Comparison of ENCODE assay signal across 14 cellular contexts in genomic region chr5:172952034-172952511, GRCh38. TPM values are rescaled to one million over a fixed set of nuclear protein-coding genes. Genes with fewer than 3 reads are reported as not detected.
DNase-seq lines count a peak whose midpoint lies in the region; ATAC-seq and TF ChIP-seq lines count a peak whose summit lies in the region.
"Had no signal": no experiment of that assay in that cellular context is flagged by ENCODE, and none has a peak within 500 bp of the region (broad histone marks: within the 10 kb centered on the region; RNA-seq: fewer than 3 reads in every experiment).

No MANE protein-coding gene starts in this region.

- peak; percentile 73 for DNase-seq in GM23248
- peak; percentile 63 for DNase-seq in hepatic stellate cell (ENCODE audit: low spot score)
- no peak for DNase-seq in upper lobe of right lung
- DNase-seq in NCI-H526 treated with DMSO at 0.1 percent for 48 hours (lab: John Stamatoyannopoulos, UW): no peak
- DNase-seq: activated CD4-positive, alpha-beta T cell treated with anti-CD3 and anti-CD28 coated beads for 1 hour; central memory CD4-positive, alpha-beta T cell; kidney glomerular epithelial cell; NCI-H1436 had no signal

- H3K9me3 ChIP-seq in GM23248 (ENCODE audit: low read depth) (no peaks in the 10 kb centered on the region), upper lobe of right lung (no peaks in the 10 kb centered on the region)
- H3K9me3 ChIP-seq: heart left ventricle had no signal

- H3K4me3 ChIP-seq in GM23248: no peak overlapping the region
- no peak overlapping the region for H3K4me3 ChIP-seq in upper lobe of right lung
- H3K4me3 ChIP-seq: heart left ventricle had no signal

- no peak for TF ChIP-seq CTCF in upper lobe of right lung (IDR thresholded peaks at IDR 0.05)

- no peaks in the 10 kb centered on the region for H4K20me1 ChIP-seq in GM23248 (ENCODE audit: insufficient read depth)

- H3K36me3 ChIP-seq in GM23248 (ENCODE audit: low read depth): no peaks in the 10 kb centered on the region
- H3K36me3 ChIP-seq in upper lobe of right lung: peaks cover 37% of the 10 kb centered on the region

- H3K27me3 ChIP-seq in GM23248 (replicated peaks; ENCODE audit: insufficient read depth): no peaks in the 10 kb centered on the region
- H3K27me3 ChIP-seq in upper lobe of right lung: no peaks in the 10 kb centered on the region
- H3K27me3 ChIP-seq: heart left ventricle had no signal

- H3K9ac ChIP-seq in GM23248: peak overlapping the region; percentile 58

- intact Hi-C loops in upper lobe of right lung (cut with DNase I): no loop called here

- H3K27ac ChIP-seq in GM23248: peak overlapping the region; percentile 99
- no peak overlapping the region for H3K27ac ChIP-seq in upper lobe of right lung

- peaks cover 60% of the 10 kb centered on the region for H3F3A ChIP-seq in GM23248 (ENCODE audit: insufficient read depth)

- 0 out of 2 replicates have a peak, but pooled peaks cover 7% of the 10 kb centered on the region for H3K79me2 ChIP-seq in GM23248 (ENCODE audit: insufficient read depth)

- no peaks in the 10 kb centered on the region for H3K9me2 ChIP-seq in GM23248 (ENCODE audit: insufficient read depth)

- in situ Hi-C loops in GM23248 (cut with MboI): no loop called here

- H3K4me1 ChIP-seq in GM23248 (ENCODE audit: insufficient read depth) (peaks cover 49% of the 10 kb centered on the region), upper lobe of right lung (no peaks in the 10 kb centered on the region)

- 23 to 27% methylated on average over 4 of the region's 4 CpGs for WGBS in GM23248 (ENCODE audit: low coverage in 1 of 2, low lambda C conversion rate in 2 of 2, missing lambda C conversion rate in 2 of 2), 2 experiments

- H3K4me2 ChIP-seq in GM23248 (ENCODE audit: unreplicated experiment): peak overlapping the region; percentile 22

- ATAC-seq in SK-N-SH treated with all-trans-retinoic acid at 6 μM for 48 hours (peak; percentile 70), upper lobe of right lung (peak; percentile 26), HG03378 (IDR thresholded peaks at IDR 0.05; ENCODE audit: unreplicated experiment) (no peak), GM21723 (IDR thresholded peaks at IDR 0.05; ENCODE audit: unreplicated experiment) (no peak)
- ATAC-seq: activated naive CD4-positive, alpha-beta T cell treated with anti-CD3 and anti-CD28 coated beads, Interleukin-2, amount 50 U/mL, for 72 hours; Panc1 had no signal

- H2AFZ ChIP-seq in GM23248: no peak overlapping the region

TF ChIP-seq in SK-N-SH treated with all-trans-retinoic acid at 6 μM for 48 hours, 23 proteins besides CTCF, POLR2A, EP300 and RAD21:
- TF ChIP-seq ZNF8 (CRISPR knock-in tag; IDR thresholded peaks at IDR 0.05) (no peak), CREB5 (CRISPR knock-in tag; IDR thresholded peaks at IDR 0.05; ENCODE audit: low read depth) (no peak), POU6F1 (CRISPR knock-in tag; IDR thresholded peaks at IDR 0.05; ENCODE audit: borderline replicate concordance, low read depth) (no peak), ISL1 (CRISPR knock-in tag; IDR thresholded peaks at IDR 0.05) (peak; percentile 41), CSRNP3 (CRISPR knock-in tag; IDR thresholded peaks at IDR 0.05) (no peak), SNAI2 (CRISPR knock-in tag; IDR thresholded peaks at IDR 0.05) (no peak), RARB (CRISPR knock-in tag; IDR thresholded peaks at IDR 0.05) (no peak), ZFP3 (CRISPR knock-in tag; IDR thresholded peaks at IDR 0.05) (peak; percentile 44; the same call in 1 of the 2 replicates), ARNTL (CRISPR knock-in tag; IDR thresholded peaks at IDR 0.05; ENCODE audit: borderline replicate concordance, low read depth) (no peak), ESRRG (CRISPR knock-in tag; IDR thresholded peaks at IDR 0.05) (no peak), ZFP30 (CRISPR knock-in tag; IDR thresholded peaks at IDR 0.05) (no peak)

RNA-seq across cellular contexts. Expression of gene RPL26L1, which starts 7.2 kb away (rescaled TPM):
- total RNA-seq in GM23248 (2014; rRNA removed; shearing (Covaris generic)): 24.3 and 30.7 TPM in 2 replicates
- polyA plus RNA-seq in GM23248 (2016; fragmentation: Nextera tagmentation; extraction: Ambion mirVana): 102 and 104 TPM in 2 replicates
- total RNA-seq in upper lobe of right lung: 26.4 TPM

RNA-seq across cellular contexts. Expression of gene ATP6V0E1, which starts 31.5 kb away (rescaled TPM):
- 175 and 204 TPM in 2 replicates for total RNA-seq in GM23248 (2014; rRNA removed; shearing (Covaris generic))
- polyA plus RNA-seq in GM23248 (2016; fragmentation: Nextera tagmentation; extraction: Ambion mirVana): 675 and 702 TPM in 2 replicates
- total RNA-seq in upper lobe of right lung: 326 TPM

Comparison
In these comparisons a context has a peak if more than half of its experiments do, and no peak if none do; other contexts are left out.
1. DNase-seq: peak in GM23248 (single experiment) and hepatic stellate cell (single experiment); none in upper lobe of right lung (single experiment) and NCI-H526 treated with DMSO at 0.1 percent for 48 hours (single experiment).
2. ATAC-seq: peak in SK-N-SH treated with all-trans-retinoic acid at 6 μM for 48 hours (single experiment) and upper lobe of right lung (single experiment); none in HG03378 (single experiment) and GM21723 (single experiment).